In genomic region chr19:17226002-17226933, GRCh38 we compare ENCODE assay signal across 8 cellular contexts. TPM values are rescaled to one million over a fixed set of nuclear protein-coding genes. Genes with fewer than 3 reads are reported as not detected.
DNase-seq lines count a peak whose midpoint lies in the region; ATAC-seq, FAIRE-seq and TF ChIP-seq lines count a peak whose summit lies in the region.

Gene OCEL1, plus strand, starts transcription at chr19:17226226. Its CDS starts 22 bp downstream, at chr19:17226248.

- H3K4me3 Mint-ChIP-seq in astrocyte (ENCODE audit: unreplicated experiment): peak within 1 kb of the TSS; percentile 88

- H4K20me1 ChIP-seq in astrocyte (ENCODE audit: insufficient read depth, low read length): peaks cover 13% of the 10 kb centered on the region

- no peaks in the 10 kb centered on the region for H3K4me1 Mint-ChIP-seq in astrocyte (ENCODE audit: low read depth, unreplicated experiment)

- H3K79me2 ChIP-seq in astrocyte (ENCODE audit: insufficient read depth, low read length): no peaks in the 10 kb centered on the region

- H3K27me3 ChIP-seq in astrocyte (ENCODE audit: insufficient read depth, low read length) (no peaks in the 10 kb centered on the region), rectal smooth muscle tissue (ENCODE audit: control insufficient read depth, insufficient read depth, low read length) (no peaks in the 10 kb centered on the region), aorta (ENCODE audit: control insufficient read depth in 1 of 2, insufficient read depth in 2 of 2, low read length in 1 of 2) (no peaks in the 10 kb centered on the region)

- no peaks in the 10 kb centered on the region for H3K9me3 ChIP-seq in astrocyte (ENCODE audit: insufficient read depth, low read depth, low read length)
- no peaks in the 10 kb centered on the region for H3K9me3 ChIP-seq in aorta (ENCODE audit: control insufficient read depth, low read length)

- peak within 1 kb of the TSS; percentile 89 for H3K27ac Mint-ChIP-seq in astrocyte (ENCODE audit: unreplicated experiment)

- H3K27ac ChIP-seq in astrocyte (ENCODE audit: low read depth, low read length) (peak within 1 kb of the TSS; percentile 50), rectal smooth muscle tissue (ENCODE audit: low read depth, low read length) (peak within 1 kb of the TSS; percentile 81), aorta (ENCODE audit: low read depth in 1 of 2, low read length in 2 of 2) (peak within 1 kb of the TSS in 1 of 2 donors; percentile 43)

- intact Hi-C loops in aorta (cut with DNase I): loop anchor here in 1 of 2 donors (5.0 kb wide), 1 partner anchor 149 kb away; the partner anchor contains the start of genes HAUS8 and MYO9B

- ATAC-seq in GM18511 (IDR thresholded peaks at IDR 0.05; ENCODE audit: unreplicated experiment) (peak; percentile 88), HG03025 (IDR thresholded peaks at IDR 0.05; ENCODE audit: low FRiP score, unreplicated experiment) (peak; percentile 86), aorta (ENCODE audit: low FRiP score) (peak; percentile 98)

- H3K4me2 ChIP-seq in astrocyte (ENCODE audit: low read length): peak within 1 kb of the TSS; percentile 90

- H3K4me3 ChIP-seq in astrocyte (ENCODE audit: insufficient read depth, low read depth, low read length) (peak within 1 kb of the TSS; percentile 72), rectal smooth muscle tissue (ENCODE audit: low read length) (peak within 1 kb of the TSS; percentile 95), aorta (ENCODE audit: low read length in 2 of 2) (peak within 1 kb of the TSS; percentile 3 to 40)

- no peaks in the 10 kb centered on the region for H3K9me3 Mint-ChIP-seq in astrocyte (ENCODE audit: unreplicated experiment)

- H3K9ac ChIP-seq in astrocyte (ENCODE audit: low read length) (peak within 1 kb of the TSS; percentile 81), rectal smooth muscle tissue (ENCODE audit: low read length) (peak within 1 kb of the TSS; percentile 56)

- WGBS in aorta, 2 donors: 0% methylated on average over 68 to 90 of the region's 90 CpGs

- H3K36me3 ChIP-seq in astrocyte (ENCODE audit: insufficient read depth, low read length): peaks cover 3% of the 10 kb centered on the region
- peaks cover 8% of the 10 kb centered on the region for H3K36me3 ChIP-seq in rectal smooth muscle tissue (ENCODE audit: control insufficient read depth, insufficient read depth, low read length)
- H3K36me3 ChIP-seq in aorta (ENCODE audit: control insufficient read depth in 1 of 2, insufficient read depth in 2 of 2, low read length in 1 of 2): no peaks in the 10 kb centered on the region

- H3K36me3 Mint-ChIP-seq in astrocyte (ENCODE audit: low read depth, unreplicated experiment): peaks cover 10% of the 10 kb centered on the region

- H3K4me1 ChIP-seq in astrocyte (ENCODE audit: insufficient read depth, low read length) (peaks cover 4% of the 10 kb centered on the region), rectal smooth muscle tissue (ENCODE audit: control insufficient read depth, insufficient read depth, low read length) (no peaks in the 10 kb centered on the region), aorta (ENCODE audit: control insufficient read depth in 1 of 2, insufficient read depth in 2 of 2, low read length in 2 of 2) (no peaks in the 10 kb centered on the region)

- H2AFZ ChIP-seq in astrocyte (ENCODE audit: low read depth, low read length): peak within 1 kb of the TSS; percentile 79

- no peak for TF ChIP-seq CTCF in astrocyte (IDR thresholded peaks at IDR 0.05; ENCODE audit: insufficient read depth, low read depth, low read length)

- DNase-seq in NCI-H2081 (lab: John Stamatoyannopoulos, UW) (peak; percentile 96 to 97), T-helper 9 cell (peak; percentile 94), astrocyte (ENCODE audit: low read depth) (peak; percentile 94), hepatic stellate cell (ENCODE audit: low spot score) (peak; percentile 96), aorta (peak; percentile 99)

- no peaks in the 10 kb centered on the region for H3K27me3 Mint-ChIP-seq in astrocyte (ENCODE audit: low read depth, unreplicated experiment)

- peak; percentile 17 for FAIRE-seq in astrocyte (lab: Jason Lieb, UNC)

RNA-seq across cellular contexts. Expression of gene OCEL1, which starts in this region (rescaled TPM):
- total RNA-seq in astrocyte (12.3 and 13.5 TPM in 2 replicates), aorta (10 to 100 TPM; 10.2 to 23.0 TPM)
- 10 to 100 TPM; 26.1 to 26.2 TPM for polyA plus RNA-seq in aorta

Comparison
In these comparisons a context has a peak if more than half of its experiments do, and no peak if none do; other contexts are left out.
1. H3K4me3 ChIP-seq: peak in every context shown above with its lines; median percentile 95 in rectal smooth muscle tissue; 72 in astrocyte; 22 in aorta.